In genomic region chr14:50819307-50819706, GRCh38 we compare ENCODE assay signal across 13 cellular contexts. TPM values are rescaled to one million over a fixed set of nuclear protein-coding genes. Genes with fewer than 3 reads are reported as not detected.
"Had no signal": no experiment of that assay in that cellular context is flagged by ENCODE, and none has a peak within 500 bp of the region (broad histone marks: within the 10 kb centered on the region; RNA-seq: fewer than 3 reads in every experiment).

No MANE protein-coding gene starts in this region.

RNA-seq across cellular contexts. Expression of gene ABHD12B, which starts 52.5 kb away (rescaled TPM):
- total RNA-seq: activated CD4-positive, alpha-beta memory T cell treated with anti-CD3 and anti-CD28 coated beads, Interleukin-2, amount 10 ng/mL, durations not matched to agents 7 days and 5 days; activated T-helper 1 cell treated with anti-CD3 and anti-CD28 coated beads, Interleukin-12 subunit alpha, Interleukin-12 subunit beta, Interleukin-2, Interleukin-4 antibody, amounts not matched to agents 30 ng/mL and 10 ng/mL and 1 ng/mL, durations not matched to agents 14 hours and 24 hours and 36 hours; bronchial epithelial cell; gastroesophageal sphincter; heart right ventricle; left ventricle myocardium inferior; mammary epithelial cell; myocyte; renal cortical epithelial cell; sigmoid colon; stomach; temporal lobe; vagina had no signal
